ENCODE assay signal across 26 cellular contexts in genomic region chr2:230701308-230701707, GRCh38.
"Had no signal": no experiment of that assay in that cellular context is flagged by ENCODE, and none has a peak within 500 bp of the region (broad histone marks: within the 10 kb centered on the region; RNA-seq: fewer than 3 reads in every experiment).

No MANE protein-coding gene starts in this region.

- DNase-seq: colonic mucosa; dermis blood vessel endothelial cell; effector memory CD8-positive, alpha-beta T cell; erythroblast; esophagus squamous epithelium; foreskin fibroblast; gastrocnemius medialis; head of caudate nucleus; left ventricle myocardium superior; lower lobe of right lung; mucosa of descending colon; naive B cell; small intestine; stimulated activated CD4-positive, alpha-beta T cell treated with anti-CD3 and anti-CD28 coated beads, Interleukin-15, amount 100 ng/mL, for 24 hours; stimulated activated CD4-positive, alpha-beta T cell treated with anti-CD3 and anti-CD28 coated beads, Interleukin-2, amount 100 ng/mL, for 48 hours; stimulated activated naive B cell treated with anti-CD40 and anti-IgM and Interleukin-4, amounts not matched to agents 10 μg/mL and 1 μg/mL and 100 μg/mL, for 72 hours; upper lobe of right lung; uterus had no signal

- H3K36me3 ChIP-seq: colonic mucosa, esophagus squamous epithelium, gastrocnemius medialis, lower lobe of right lung, right lobe of liver, thoracic aorta, tibial nerve, upper lobe of right lung, uterus had no signal

- H3K4me3 ChIP-seq: colonic mucosa, esophagus squamous epithelium, gastrocnemius medialis, lower lobe of right lung, mucosa of descending colon, right lobe of liver, thoracic aorta, tibial nerve, upper lobe of right lung, uterus had no signal

- FAIRE-seq: endometrium, keratinocyte, small intestine had no signal

- H3K9me3 ChIP-seq: colonic mucosa, esophagus squamous epithelium, gastrocnemius medialis, lower lobe of right lung, mucosa of descending colon, right lobe of liver, thoracic aorta, upper lobe of right lung had no signal

- H3K4me3 Mint-ChIP-seq: effector memory CD8-positive, alpha-beta T cell; naive B cell; stimulated activated naive B cell treated with anti-CD40 and anti-IgM and Interleukin-4, amounts not matched to agents 10 μg/mL and 1 μg/mL and 100 μg/mL, for 72 hours; stimulated activated naive CD8-positive, alpha-beta T cell treated with anti-CD3 and anti-CD28 coated beads, Interleukin-15, Interleukin-2, amounts not matched to agents 100 ng/mL and 50 ng/mL, for 24 hours had no signal

- H3K27me3 ChIP-seq: colonic mucosa, esophagus squamous epithelium, gastrocnemius medialis, right lobe of liver, tibial nerve, upper lobe of right lung, uterus had no signal

- ATAC-seq: effector memory CD8-positive, alpha-beta T cell; lower lobe of right lung; mucosa of descending colon; stimulated activated naive B cell treated with anti-CD40 and anti-IgM and Interleukin-4, amounts not matched to agents 10 μg/mL and 1 μg/mL and 100 μg/mL, for 72 hours had no signal

- H3K27ac Mint-ChIP-seq: progenitor cell of endocrine pancreas; stimulated activated naive B cell treated with anti-CD40 and anti-IgM and Interleukin-4, amounts not matched to agents 10 μg/mL and 1 μg/mL and 100 μg/mL, for 72 hours had no signal

- H3K27ac ChIP-seq: colonic mucosa, esophagus squamous epithelium, lower lobe of right lung, parathyroid adenoma, right lobe of liver, thoracic aorta, upper lobe of right lung, uterus had no signal

- H3K36me3 Mint-ChIP-seq: naive B cell had no signal

- H3K27me3 Mint-ChIP-seq: effector memory CD8-positive, alpha-beta T cell; naive B cell; progenitor cell of endocrine pancreas; stimulated activated naive B cell treated with anti-CD40 and anti-IgM and Interleukin-4, amounts not matched to agents 10 μg/mL and 1 μg/mL and 100 μg/mL, for 72 hours; stimulated activated naive CD8-positive, alpha-beta T cell treated with anti-CD3 and anti-CD28 coated beads, Interleukin-15, Interleukin-2, amounts not matched to agents 100 ng/mL and 50 ng/mL, for 24 hours had no signal

- H3K4me1 ChIP-seq: colonic mucosa, esophagus squamous epithelium, lower lobe of right lung, parathyroid adenoma, right lobe of liver, tibial nerve, uterus had no signal
